16 cellular contexts compared by ENCODE assay signal in the genomic region with DNA sequence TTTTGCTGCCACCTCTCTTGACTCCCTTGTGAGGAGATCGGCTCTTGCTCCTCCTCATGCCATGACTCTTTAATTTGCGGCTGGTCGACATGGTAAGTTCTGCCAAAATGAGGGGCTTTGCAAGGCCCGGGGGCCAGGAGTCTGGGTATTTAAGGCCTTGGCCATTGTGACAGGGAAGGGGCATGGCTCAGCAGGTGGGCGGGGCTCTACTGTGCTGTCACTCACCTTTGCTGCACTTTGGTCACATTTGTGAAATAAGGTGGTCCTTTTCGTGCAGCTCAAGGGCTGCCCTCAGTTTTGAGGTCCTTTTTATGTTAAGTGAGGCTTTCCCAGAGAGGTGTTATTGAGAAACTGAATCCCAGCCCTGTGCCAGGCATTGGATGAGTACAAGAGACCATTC. TPM values are rescaled to one million over a fixed set of nuclear protein-coding genes. Genes with fewer than 3 reads are reported as not detected.
DNase-seq lines count a peak whose midpoint lies in the region; ATAC-seq and TF ChIP-seq lines count a peak whose summit lies in the region.
"Had no signal": no experiment of that assay in that cellular context is flagged by ENCODE, and none has a peak within 500 bp of the region (broad histone marks: within the 10 kb centered on the region; RNA-seq: fewer than 3 reads in every experiment).

TNP1 (minus strand) TSS at position 121 of the 400 bp plus-strand sequence; CDS start at position 91, 30 bp downstream.

- ATAC-seq in GM23338 (no peak), left lung (no peak)
- no peak for ATAC-seq in CD8-positive, alpha-beta T cell
- ATAC-seq: Right ventricle myocardium inferior had no signal

- no peaks in the 10 kb centered on the region for H3K79me2 ChIP-seq in GM23338 (replicated peaks; ENCODE audit: insufficient read depth)

- no peaks in the 10 kb centered on the region for H3K9me3 ChIP-seq in Caco-2
- H3K9me3 ChIP-seq in right atrium auricular region, result no peaks in the 10 kb centered on the region
- no peaks in the 10 kb centered on the region for H3K9me3 ChIP-seq in left lung
- no peaks in the 10 kb centered on the region for H3K9me3 ChIP-seq in CD8-positive, alpha-beta T cell (ENCODE audit: low read length)

- H3K27ac ChIP-seq in GM23338 (ENCODE audit: low read depth), result no peak within 1 kb of the TSS
- H3K27ac ChIP-seq in right atrium auricular region, result no peak within 1 kb of the TSS
- no peak within 1 kb of the TSS for H3K27ac ChIP-seq in left lung
- no peak within 1 kb of the TSS for H3K27ac ChIP-seq in CD8-positive, alpha-beta T cell (ENCODE audit: low read depth, low read length)

- H2AFZ ChIP-seq in GM23338, result peak within 1 kb of the TSS; percentile 38; the same call in 1 of the 2 replicates

- H3K27me3 ChIP-seq in Caco-2 (replicated peaks; ENCODE audit: control insufficient read depth, insufficient read depth, low read length), result no peaks in the 10 kb centered on the region
- no peaks in the 10 kb centered on the region for H3K27me3 ChIP-seq in GM23338 (ENCODE audit: insufficient read depth)
- H3K27me3 ChIP-seq in right atrium auricular region, result no peaks in the 10 kb centered on the region
- no peaks in the 10 kb centered on the region for H3K27me3 ChIP-seq in left lung
- no peaks in the 10 kb centered on the region for H3K27me3 ChIP-seq in CD8-positive, alpha-beta T cell (ENCODE audit: insufficient read depth, low read length)

- H3K4me3 ChIP-seq in Caco-2 (ENCODE audit: low read depth, low read length) (no peak within 1 kb of the TSS), GM23338 (no peak within 1 kb of the TSS), right atrium auricular region (no peak within 1 kb of the TSS), left lung (no peak within 1 kb of the TSS)
- H3K4me3 ChIP-seq in CD8-positive, alpha-beta T cell (ENCODE audit: low read depth, low read length), result no peak within 1 kb of the TSS
- H3K4me3 ChIP-seq: HAP-1 had no signal

- H4K20me1 ChIP-seq in GM23338 (replicated peaks; ENCODE audit: insufficient read depth), result no peaks in the 10 kb centered on the region

- no peaks in the 10 kb centered on the region for H3K36me3 ChIP-seq in Caco-2 (ENCODE audit: control insufficient read depth, insufficient read depth, low read length)
- no peaks in the 10 kb centered on the region for H3K36me3 ChIP-seq in GM23338 (ENCODE audit: insufficient read depth)
- H3K36me3 ChIP-seq in right atrium auricular region, result no peaks in the 10 kb centered on the region
- H3K36me3 ChIP-seq in left lung, result no peaks in the 10 kb centered on the region
- H3K36me3 ChIP-seq in CD8-positive, alpha-beta T cell (ENCODE audit: insufficient read depth, low read length), result no peaks in the 10 kb centered on the region
- H3K36me3 ChIP-seq: HAP-1 had no signal

- H3K4me1 ChIP-seq in Caco-2 (peaks cover 38% of the 10 kb centered on the region), GM23338 (ENCODE audit: insufficient read depth) (no peaks in the 10 kb centered on the region), right atrium auricular region (peaks cover 0 to 16% of the 10 kb centered on the region in 2 donors), left lung (no peaks in the 10 kb centered on the region)
- H3K4me1 ChIP-seq in CD8-positive, alpha-beta T cell (ENCODE audit: insufficient read depth, low read length), result no peaks in the 10 kb centered on the region

- intact Hi-C loops in Caco-2 (cut with micrococcal nuclease; ENCODE audit: unreplicated experiment), result loop anchor here (10.0 kb wide), 1 partner anchor 85 kb away; no protein-coding TSS in a partner anchor
- intact Hi-C loops in left lung (cut with DNase I), result no loop called here
- intact Hi-C loops in CD8-positive, alpha-beta T cell (cut with DNase I, micrococcal nuclease), result no loop called here

- BruUV-seq in Caco-2 (replicated peaks; lab: Mats Ljungman, UMichigan), result no TSS peak

- no peaks in the 10 kb centered on the region for H3F3A ChIP-seq in GM23338 (replicated peaks; ENCODE audit: low read depth)

- peaks cover 18% of the 10 kb centered on the region for H3K9me2 ChIP-seq in GM23338 (ENCODE audit: insufficient read depth)

- H3K4me3 Mint-ChIP-seq in Caco-2 (ENCODE audit: unreplicated experiment) (no peak within 1 kb of the TSS), GM23338 (no peak within 1 kb of the TSS), nephron (no peak within 1 kb of the TSS)
- no peak within 1 kb of the TSS for H3K4me3 Mint-ChIP-seq in activated naive CD8-positive, alpha-beta T cell treated with anti-CD3 and anti-CD28 coated beads for 36 hours
- no peak within 1 kb of the TSS for H3K4me3 Mint-ChIP-seq in CD8-positive, alpha-beta T cell

- POLR2A ChIA-PET in Caco-2 (lab: Charles Lee), result no interaction called here
- POLR2A ChIA-PET in CD8-positive, alpha-beta T cell (lab: Charles Lee), result no interaction called here

- DNase-seq in Caco-2 (no peak), GM23338 (ENCODE audit: low spot score) (no peak), right atrium auricular region (ENCODE audit: low spot score) (no peak), left lung (no peak)
- DNase-seq in activated naive CD8-positive, alpha-beta T cell treated with anti-CD3 and anti-CD28 coated beads for 36 hours, result no peak
- no peak for DNase-seq in CD8-positive, alpha-beta T cell
- DNase-seq: ACHN, DMS79, NCI-H1105 treated with DMSO at 0.1 percent for 48 hours, NCI-H1694, NCI-H2081 treated with DMSO at 0.1 percent for 48 hours had no signal

- H3K36me3 Mint-ChIP-seq in Caco-2 (ENCODE audit: insufficient read depth, unreplicated experiment) (no peaks in the 10 kb centered on the region), GM23338 (ENCODE audit: low read depth) (no peaks in the 10 kb centered on the region), nephron (ENCODE audit: low read depth) (no peaks in the 10 kb centered on the region)
- H3K36me3 Mint-ChIP-seq in activated naive CD8-positive, alpha-beta T cell treated with anti-CD3 and anti-CD28 coated beads for 36 hours, result no peaks in the 10 kb centered on the region
- no peaks in the 10 kb centered on the region for H3K36me3 Mint-ChIP-seq in CD8-positive, alpha-beta T cell

- H3K27me3 Mint-ChIP-seq in Caco-2 (ENCODE audit: insufficient read depth, unreplicated experiment) (no peaks in the 10 kb centered on the region), GM23338 (ENCODE audit: insufficient read depth, low read depth, poor library complexity) (peaks cover 4% of the 10 kb centered on the region), nephron (ENCODE audit: low read depth) (peaks cover 13% of the 10 kb centered on the region)
- no peaks in the 10 kb centered on the region for H3K27me3 Mint-ChIP-seq in activated naive CD8-positive, alpha-beta T cell treated with anti-CD3 and anti-CD28 coated beads for 36 hours
- H3K27me3 Mint-ChIP-seq in CD8-positive, alpha-beta T cell (ENCODE audit: low read depth), result no peaks in the 10 kb centered on the region

- H3K4me1 Mint-ChIP-seq in Caco-2 (ENCODE audit: low read depth, unreplicated experiment) (peaks cover 42% of the 10 kb centered on the region), GM23338 (peaks cover 3% of the 10 kb centered on the region; the same call in 1 of the 3 replicates), nephron (peaks cover 67% of the 10 kb centered on the region)
- H3K4me1 Mint-ChIP-seq in activated naive CD8-positive, alpha-beta T cell treated with anti-CD3 and anti-CD28 coated beads for 36 hours, result peaks cover 21% of the 10 kb centered on the region
- peaks cover 9% of the 10 kb centered on the region for H3K4me1 Mint-ChIP-seq in CD8-positive, alpha-beta T cell (ENCODE audit: low read depth)

- H3K4me2 ChIP-seq in GM23338, result no peak within 1 kb of the TSS

- peak within 1 kb of the TSS; percentile 50 for H3K27ac Mint-ChIP-seq in Caco-2 (ENCODE audit: unreplicated experiment)
- no peak within 1 kb of the TSS for H3K27ac Mint-ChIP-seq in GM23338
- peak within 1 kb of the TSS; percentile 71 for H3K27ac Mint-ChIP-seq in activated naive CD8-positive, alpha-beta T cell treated with anti-CD3 and anti-CD28 coated beads for 36 hours
- peak within 1 kb of the TSS in 2 of 3 experiments; percentile 72 to 85 for H3K27ac Mint-ChIP-seq in nephron
- H3K27ac Mint-ChIP-seq in CD8-positive, alpha-beta T cell, result no peak within 1 kb of the TSS

- H3K9me3 Mint-ChIP-seq in Caco-2 (ENCODE audit: unreplicated experiment) (peaks cover 20% of the 10 kb centered on the region), GM23338 (no peaks in the 10 kb centered on the region; the same call in 2 of the 3 replicates), nephron (no peaks in the 10 kb centered on the region)
- H3K9me3 Mint-ChIP-seq in activated naive CD8-positive, alpha-beta T cell treated with anti-CD3 and anti-CD28 coated beads for 36 hours, result no peaks in the 10 kb centered on the region
- no peaks in the 10 kb centered on the region for H3K9me3 Mint-ChIP-seq in CD8-positive, alpha-beta T cell

- TF ChIP-seq CTCF in Caco-2 (IDR thresholded peaks at IDR 0.05; ENCODE audit: insufficient read depth in 1 of 2, low read depth in 1 of 2, low read length in 1 of 2, severe bottlenecking in 1 of 2, unreplicated experiment in 1 of 2), result no peak
- no peak for TF ChIP-seq CTCF in GM23338 (conservative IDR thresholded peaks at IDR 0.05; ENCODE audit: low read depth in 2 of 2)
- no peak for TF ChIP-seq CTCF in nephron (IDR thresholded peaks at IDR 0.05; ENCODE audit: unreplicated experiment in 3 of 3)
- no peak for TF ChIP-seq CTCF in right atrium auricular region (IDR thresholded peaks at IDR 0.05)
- no peak for TF ChIP-seq CTCF in left lung (IDR thresholded peaks at IDR 0.05)
- no peak for TF ChIP-seq CTCF in CD8-positive, alpha-beta T cell (IDR thresholded peaks at IDR 0.05)

- CTCF ChIA-PET in Caco-2 (lab: Charles Lee), result no interaction called here
- CTCF ChIA-PET in CD8-positive, alpha-beta T cell (lab: Charles Lee), result no interaction called here

TF ChIP-seq in GM23338, 12 proteins besides CTCF, POLR2A, EP300 and RAD21 (continues in another document):
- TF ChIP-seq JUNB (IDR thresholded peaks at IDR 0.05; ENCODE audit: unreplicated experiment) (no peak), EZH2phosphoT487 (IDR thresholded peaks at IDR 0.05; ENCODE audit: unreplicated experiment) (no peak), POLR2AphosphoS5 (IDR thresholded peaks at IDR 0.05; ENCODE audit: low read depth) (no peak), EZH2 (IDR thresholded peaks at IDR 0.05; ENCODE audit: low read depth, unreplicated experiment) (no peak)

RNA-seq across cellular contexts. Expression of gene TNP1, which starts in this region (rescaled TPM):
- not detected in 2 replicates for total RNA-seq in Caco-2 (2022)
- not detected in 2 replicates for total RNA-seq in GM23338 (2014; rRNA removed; shearing (Covaris generic))
- polyA plus RNA-seq in GM23338 (2016; fragmentation: Nextera tagmentation; extraction: Ambion mirVana), result not detected in 2 replicates
- total RNA-seq in activated naive CD8-positive, alpha-beta T cell treated with anti-CD3 and anti-CD28 coated beads for 36 hours, result not detected
- not detected for total RNA-seq in right atrium auricular region
- not detected for total RNA-seq in left lung
- not detected for total RNA-seq in CD8-positive, alpha-beta T cell
- total RNA-seq: OCI-LY7, Right ventricle myocardium inferior, SK-MEL-5 had no signal

Comparison
In these comparisons a context has a peak if more than half of its experiments do, and no peak if none do; other contexts are left out.
1. H3K27ac Mint-ChIP-seq: peak in Caco-2 (single experiment), activated naive CD8-positive, alpha-beta T cell treated with anti-CD3 and anti-CD28 coated beads for 36 hours (single experiment) and nephron (2 of 3); none in GM23338 (single experiment) and CD8-positive, alpha-beta T cell (single experiment).